In genomic region chr1:51877434-51878306, GRCh38 we compare ENCODE assay signal across 8 cellular contexts. TPM values are rescaled to one million over a fixed set of nuclear protein-coding genes. Genes with fewer than 3 reads are reported as not detected.
DNase-seq lines count a peak whose midpoint lies in the region; ATAC-seq and TF ChIP-seq lines count a peak whose summit lies in the region.

No MANE protein-coding gene starts in this region.

- no peak overlapping the region for H3K4me3 Mint-ChIP-seq in effector memory CD8-positive, alpha-beta T cell
- no peak overlapping the region for H3K4me3 Mint-ChIP-seq in activated T-helper 17 cell treated with anti-CD3 and anti-CD28 coated beads, Interleukin-2, amount 50 U/mL, for 72 hours

- DNase-seq in Caki2 (ENCODE audit: low read depth), result peak; percentile 21
- peak in 1 of 2 experiments; percentile 22 for DNase-seq in PC-9
- peak in 2 of 3 experiments; percentile 7 for DNase-seq in effector memory CD8-positive, alpha-beta T cell
- DNase-seq in activated CD4-positive, CD25-positive, alpha-beta regulatory T cell treated with anti-CD3 and anti-CD28 coated beads, Interleukin-2, amount 50 U/mL, for 72 hours, result no peak

- no peak for TF ChIP-seq CTCF in PC-9 (conservative IDR thresholded peaks at IDR 0.05)

- H3K9me3 ChIP-seq in PC-9 (ENCODE audit: insufficient read depth, low read depth) (no peaks in the 10 kb centered on the region), muscle layer of colon (ENCODE audit: low read length) (no peaks in the 10 kb centered on the region)

- H3K79me2 ChIP-seq in PC-9 (ENCODE audit: low read depth), result peaks cover 56% of the 10 kb centered on the region

- H3K9me3 Mint-ChIP-seq in effector memory CD8-positive, alpha-beta T cell, result no peaks in the 10 kb centered on the region
- no peaks in the 10 kb centered on the region for H3K9me3 Mint-ChIP-seq in activated T-helper 17 cell treated with anti-CD3 and anti-CD28 coated beads, Interleukin-2, amount 50 U/mL, for 72 hours

- H3F3A ChIP-seq in PC-9 (ENCODE audit: insufficient read depth, low read depth), result peaks cover 13% of the 10 kb centered on the region

- BruUV-seq in PC-9 (replicated peaks; lab: Mats Ljungman, UMichigan), result TSS peak; percentile 48

- H3K4me1 ChIP-seq in PC-9 (replicated peaks; ENCODE audit: insufficient read depth), result peaks cover 31% of the 10 kb centered on the region
- peaks cover 36% of the 10 kb centered on the region for H3K4me1 ChIP-seq in muscle layer of colon (ENCODE audit: insufficient read depth, low read length)

- intact Hi-C loops in PC-9 (cut with micrococcal nuclease; ENCODE audit: unreplicated experiment), result loop anchor here (2.0 to 5.0 kb wide), 3 partner anchors 179 to 641 kb away; partner anchors contain the start of genes BTF3L4 and RNF11

- peaks cover 3 to 9% of the 10 kb centered on the region in 2 donors for H3K27me3 Mint-ChIP-seq in effector memory CD8-positive, alpha-beta T cell
- peaks cover 9% of the 10 kb centered on the region for H3K27me3 Mint-ChIP-seq in activated T-helper 17 cell treated with anti-CD3 and anti-CD28 coated beads, Interleukin-2, amount 50 U/mL, for 72 hours

- H3K9me2 ChIP-seq in PC-9 (ENCODE audit: insufficient read depth), result no peaks in the 10 kb centered on the region

- CTCF ChIA-PET in PC-9 (lab: Charles Lee), result no interaction called here

- no peak overlapping the region for H3K27ac Mint-ChIP-seq in effector memory CD8-positive, alpha-beta T cell
- no peak overlapping the region for H3K27ac Mint-ChIP-seq in activated T-helper 17 cell treated with anti-CD3 and anti-CD28 coated beads, Interleukin-2, amount 50 U/mL, for 72 hours

- POLR2A ChIA-PET in PC-9 (lab: Charles Lee; ENCODE audit: unreplicated experiment), result interaction anchor here (0.7 kb wide), 1 partner anchor 848 kb away, joined by 3 read pairs; no protein-coding TSS in a partner anchor

- H3K4me2 ChIP-seq in PC-9, result peak overlapping the region; percentile 90

- H3K4me3 ChIP-seq in PC-9 (peak overlapping the region; percentile 98), muscle layer of colon (ENCODE audit: low read depth in 1 of 2, low read length in 2 of 2) (peak overlapping the region; percentile 87 to 100)

- no peaks in the 10 kb centered on the region; the same call in 1 of the 2 replicates for H3K36me3 ChIP-seq in PC-9 (ENCODE audit: low read depth)
- H3K36me3 ChIP-seq in muscle layer of colon (ENCODE audit: insufficient read depth, low read length), result no peaks in the 10 kb centered on the region

- H4K20me1 ChIP-seq in PC-9 (ENCODE audit: insufficient read depth), result no peaks in the 10 kb centered on the region; the same call in 1 of the 2 replicates

- peak overlapping the region; percentile 99 for H3K9ac ChIP-seq in muscle layer of colon (ENCODE audit: low read length)

- H3K4me1 Mint-ChIP-seq in effector memory CD8-positive, alpha-beta T cell (ENCODE audit: low read depth in 2 of 2), result peaks cover 16 to 20% of the 10 kb centered on the region in 2 donors
- H3K4me1 Mint-ChIP-seq in activated T-helper 17 cell treated with anti-CD3 and anti-CD28 coated beads, Interleukin-2, amount 50 U/mL, for 72 hours, result peaks cover 27% of the 10 kb centered on the region

- H2AFZ ChIP-seq in PC-9, result peak overlapping the region; percentile 94

- no peaks in the 10 kb centered on the region for H3K27me3 ChIP-seq in PC-9 (ENCODE audit: insufficient read depth, low read depth)
- H3K27me3 ChIP-seq in muscle layer of colon (ENCODE audit: control insufficient read depth in 1 of 2, insufficient read depth in 2 of 2, low read length in 2 of 2), result no peaks in the 10 kb centered on the region

- in situ Hi-C loops in Caki2 (cut with HindIII; ENCODE audit: low pct_unique_long_range_greater_than_20kb, low sequenced_read_pairs), result no loop called here

- ATAC-seq in GM21576 (IDR thresholded peaks at IDR 0.05; ENCODE audit: unreplicated experiment), result peak; percentile 1
- no peak for ATAC-seq in effector memory CD8-positive, alpha-beta T cell (replicated peaks)
- ATAC-seq in activated T-helper 17 cell treated with anti-CD3 and anti-CD28 coated beads, Interleukin-2, amount 50 U/mL, for 72 hours (replicated peaks), result no peak
- ATAC-seq in GM18868 (IDR thresholded peaks at IDR 0.05; ENCODE audit: unreplicated experiment), result no peak

- H3K36me3 Mint-ChIP-seq in effector memory CD8-positive, alpha-beta T cell (ENCODE audit: insufficient read depth), result peaks cover 9% of the 10 kb centered on the region
- H3K36me3 Mint-ChIP-seq in activated T-helper 17 cell treated with anti-CD3 and anti-CD28 coated beads, Interleukin-2, amount 50 U/mL, for 72 hours (ENCODE audit: low read depth), result peaks cover 27% of the 10 kb centered on the region

- H3K27ac ChIP-seq in PC-9 (peak overlapping the region; percentile 91), muscle layer of colon (ENCODE audit: low read depth, low read length) (peak overlapping the region; percentile 96)

RNA-seq across cellular contexts. Expression of gene NRDC, which starts 0.9 kb away (rescaled TPM):
- 33.7 TPM in 2 replicates for total RNA-seq in Caki2 (2014; rRNA removed; shearing (Covaris generic); ENCODE audit: low replicate concordance)
- total RNA-seq in PC-9 (2021), result 217 and 219 TPM in 2 replicates
- total RNA-seq in activated T-helper 17 cell treated with anti-CD3 and anti-CD28 coated beads, Interleukin-2, amount 50 U/mL, for 72 hours, result 100 to 1,000 TPM; 135 to 174 TPM
